30 cellular contexts compared by ENCODE assay signal in genomic region chr15:85306946-85307686, GRCh38.
A peak's percentile ranks its signal among the peaks of the same experiment; 100 is the strongest.
DNase-seq lines count a peak whose midpoint lies in the region; ATAC-seq, FAIRE-seq and TF ChIP-seq lines count a peak whose summit lies in the region.
"Had no signal": no experiment of that assay in that cellular context is flagged by ENCODE, and none has a peak within 500 bp of the region (broad histone marks: within the 10 kb centered on the region; RNA-seq: fewer than 3 reads in every experiment).

No MANE protein-coding gene starts in this region.

- RAD21 ChIA-PET in GM12878 (lab: Charles Lee; ENCODE audit: unreplicated experiment), result interaction anchor here (0.8 to 1.9 kb wide), 5 partner anchors 11 to 198 kb away, joined by 4 to 5 read pairs (median 4); no protein-coding TSS in a partner anchor

- no peaks in the 10 kb centered on the region for H3K9me3 Mint-ChIP-seq in stimulated activated memory B cell treated with anti-CD40 and anti-IgM and Interleukin-4, amounts not matched to agents 10 μg/mL and 1 μg/mL and 100 μg/mL, for 72 hours

- TF ChIP-seq EP300 in GM12878 (IDR thresholded peaks at IDR 0.05; ENCODE audit: borderline replicate concordance in 1 of 2, control insufficient read depth in 1 of 2, low read depth in 2 of 2, low read length in 2 of 2), result no peak

- WGBS in GM12878 (ENCODE audit: insufficient coverage, insufficient replicate concordance, low lambda C conversion rate, missing lambda C conversion rate), result 58% methylated on average over 5 of the region's 5 CpGs

- DNase-seq in NCI-H748 (lab: John Stamatoyannopoulos, UW; ENCODE audit: unreplicated experiment), result peak; percentile 45
- DNase-seq in NCI-H748 treated with DMSO at 0.1 percent for 48 hours (lab: John Stamatoyannopoulos, UW), result no peak
- peak; percentile 9 for DNase-seq in NCI-H1105 (lab: John Stamatoyannopoulos, UW)
- no peak for DNase-seq in GM12878 (ENCODE audit: low read depth, low spot score)
- no peak for DNase-seq in cerebellar nuclear complex (lab: John Stamatoyannopoulos, UW)
- no peak for DNase-seq in stimulated activated CD4-positive, alpha-beta T cell treated with anti-CD3 and anti-CD28 coated beads, Interleukin-4, amount 100 ng/mL, for 24 hours
- DNase-seq: activated CD4-positive, alpha-beta T cell treated with anti-CD3 and anti-CD28 coated beads for 36 hours; activated effector memory CD4-positive, alpha-beta T cell treated with anti-CD3 and anti-CD28 coated beads, Interleukin-2, amount 50 U/mL, for 16 hours; activated naive CD8-positive, alpha-beta T cell treated with anti-CD3 and anti-CD28 coated beads for 36 hours; activated T-cell treated with anti-CD3 and anti-CD28 coated beads for 4 hours; Caco-2; caudate nucleus; endodermal cell; foreskin fibroblast; heart right ventricle; Kasumi-1; kidney glomerular epithelial cell; lower lobe of right lung; NCI-H1930; NCI-H510A treated with DMSO at 0.1 percent for 48 hours; right lobe of liver; stimulated activated CD4-positive, alpha-beta T cell treated with anti-CD3 and anti-CD28 coated beads, Interleukin-2, amount 100 ng/mL, for 48 hours had no signal

- H3K27me3 ChIP-seq in GM12878 (replicated peaks in 1 of 2; ENCODE audit: control insufficient read depth in 2 of 2, insufficient read depth in 2 of 2, low read length in 1 of 2), result no peaks in the 10 kb centered on the region
- H3K27me3 ChIP-seq: ascending aorta; BLaER1 treated with 17β-estradiol and CSF1 and Interleukin-3, amounts not matched to agents 10 nM and 100 nM; heart right ventricle; right lobe of liver; suprapubic skin had no signal

- TF ChIP-seq RAD21 in GM12878 (IDR thresholded peaks at IDR 0.05; ENCODE audit: insufficient read depth, low read depth, low read length), result no peak

- POLR2A ChIA-PET in GM12878 (lab: Charles Lee), result interaction anchor here (0.9 to 1.6 kb wide), 2 partner anchors 11 kb away, joined by 3 read pairs; no protein-coding TSS in a partner anchor

- H3K4me3 ChIP-seq in GM12878, result no peak overlapping the region
- H3K4me3 ChIP-seq: ascending aorta; BLaER1 treated with 17β-estradiol and CSF1 and Interleukin-3, amounts not matched to agents 10 nM and 100 nM; heart right ventricle; lower lobe of right lung; right lobe of liver; suprapubic skin had no signal

- no peak for FAIRE-seq in GM12878 (lab: Jason Lieb, UNC)
- FAIRE-seq: GM18507, urothelium cell line had no signal

- H2AFZ ChIP-seq in GM12878 (ENCODE audit: control insufficient read depth, low read depth, low read length), result no peak overlapping the region; the same call in 1 of the 2 replicates

- no peak for TF ChIP-seq CTCF in GM12878 (IDR thresholded peaks at IDR 0.05 in 2 of 3, conservative IDR thresholded peaks at IDR 0.05 in 1 of 3; ENCODE audit: control insufficient read depth in 2 of 3, extremely low read depth in 1 of 3, insufficient read depth in 1 of 3, low read depth in 3 of 3, low read length in 3 of 3)

- no peak overlapping the region for H3K27ac ChIP-seq in GM12878 (ENCODE audit: control insufficient read depth, insufficient read depth)
- H3K27ac ChIP-seq: ascending aorta; BLaER1 treated with 17β-estradiol and CSF1 and Interleukin-3, amounts not matched to agents 10 nM and 100 nM; heart right ventricle; lower lobe of right lung; right lobe of liver; suprapubic skin had no signal

- no peak overlapping the region for H3K9ac ChIP-seq in GM12878 (ENCODE audit: control insufficient read depth, insufficient read depth, low read length)
- H3K9ac ChIP-seq: BLaER1 treated with 17β-estradiol and CSF1 and Interleukin-3, amounts not matched to agents 10 nM and 100 nM had no signal

- H3K27me3 Mint-ChIP-seq in stimulated activated memory B cell treated with anti-CD40 and anti-IgM and Interleukin-4, amounts not matched to agents 10 μg/mL and 1 μg/mL and 100 μg/mL, for 72 hours, result no peaks in the 10 kb centered on the region
- H3K27me3 Mint-ChIP-seq: activated CD4-positive, alpha-beta T cell treated with anti-CD3 and anti-CD28 coated beads for 36 hours; activated naive CD8-positive, alpha-beta T cell treated with anti-CD3 and anti-CD28 coated beads for 36 hours had no signal

- no peaks in the 10 kb centered on the region for H3K36me3 ChIP-seq in GM12878 (ENCODE audit: control insufficient read depth in 2 of 2, insufficient read depth in 2 of 2, low read length in 1 of 2)
- H3K36me3 ChIP-seq: ascending aorta; BLaER1 treated with 17β-estradiol and CSF1 and Interleukin-3, amounts not matched to agents 10 nM and 100 nM; heart right ventricle; lower lobe of right lung; right lobe of liver; suprapubic skin had no signal

- peak; percentile 25 for ATAC-seq in GM12878
- peak; percentile 39 for ATAC-seq in stimulated activated memory B cell treated with anti-CD40 and anti-IgM and Interleukin-4, amounts not matched to agents 10 μg/mL and 1 μg/mL and 100 μg/mL, for 72 hours
- no peak for ATAC-seq in HG03045 (IDR thresholded peaks at IDR 0.05; ENCODE audit: unreplicated experiment)
- ATAC-seq: activated CD4-positive, alpha-beta T cell treated with anti-CD3 and anti-CD28 coated beads for 36 hours; esophagus mucosa; right lobe of liver had no signal

- intact Hi-C loops in GM12878 (cut with micrococcal nuclease; ENCODE audit: unreplicated experiment), result no loop called here

- H3K27ac Mint-ChIP-seq in stimulated activated memory B cell treated with anti-CD40 and anti-IgM and Interleukin-4, amounts not matched to agents 10 μg/mL and 1 μg/mL and 100 μg/mL, for 72 hours, result peak overlapping the region; percentile 58
- H3K27ac Mint-ChIP-seq: activated CD4-positive, alpha-beta T cell treated with anti-CD3 and anti-CD28 coated beads for 36 hours; activated naive CD8-positive, alpha-beta T cell treated with anti-CD3 and anti-CD28 coated beads for 36 hours; endodermal cell had no signal

- in situ Hi-C loops in GM12878 (cut with MboI), result no loop called here

- H3K36me3 Mint-ChIP-seq in stimulated activated memory B cell treated with anti-CD40 and anti-IgM and Interleukin-4, amounts not matched to agents 10 μg/mL and 1 μg/mL and 100 μg/mL, for 72 hours, result no peaks in the 10 kb centered on the region
- H3K36me3 Mint-ChIP-seq: activated naive CD8-positive, alpha-beta T cell treated with anti-CD3 and anti-CD28 coated beads for 36 hours had no signal

- H3K79me2 ChIP-seq in GM12878 (ENCODE audit: control insufficient read depth, insufficient read depth, low read length), result no peaks in the 10 kb centered on the region

- no peaks in the 10 kb centered on the region; the same call in 1 of the 3 replicates for H3K9me3 ChIP-seq in GM12878 (replicated peaks; ENCODE audit: control insufficient read depth, insufficient read depth, low read length)
- H3K9me3 ChIP-seq: ascending aorta, Caco-2, lower lobe of right lung, right lobe of liver, suprapubic skin had no signal

- TF ChIP-seq POLR2A in GM12878 (IDR thresholded peaks at IDR 0.05; ENCODE audit: low read depth, low read length), result no peak

- H3K4me3 Mint-ChIP-seq in stimulated activated memory B cell treated with anti-CD40 and anti-IgM and Interleukin-4, amounts not matched to agents 10 μg/mL and 1 μg/mL and 100 μg/mL, for 72 hours, result no peak overlapping the region
- H3K4me3 Mint-ChIP-seq: activated CD4-positive, alpha-beta T cell treated with anti-CD3 and anti-CD28 coated beads for 36 hours; activated naive CD8-positive, alpha-beta T cell treated with anti-CD3 and anti-CD28 coated beads for 36 hours; endodermal cell had no signal

- peaks cover 68% of the 10 kb centered on the region for H3K4me1 Mint-ChIP-seq in stimulated activated memory B cell treated with anti-CD40 and anti-IgM and Interleukin-4, amounts not matched to agents 10 μg/mL and 1 μg/mL and 100 μg/mL, for 72 hours
- H3K4me1 Mint-ChIP-seq: endodermal cell had no signal

- H3K4me2 ChIP-seq in GM12878 (ENCODE audit: control insufficient read depth, insufficient read depth), result no peak overlapping the region

- no peaks in the 10 kb centered on the region for H4K20me1 ChIP-seq in GM12878 (ENCODE audit: control insufficient read depth, insufficient read depth)
- H4K20me1 ChIP-seq: BLaER1 treated with 17β-estradiol and CSF1 and Interleukin-3, amounts not matched to agents 10 nM and 100 nM had no signal

- SMC1A ChIA-PET in GM12878 (lab: Charles Lee; ENCODE audit: uncharacterized antibody, unreplicated experiment), result interaction anchor here (0.9 to 2.5 kb wide), 4 partner anchors 23 to 106 kb away, joined by 4 to 11 read pairs (median 4); no protein-coding TSS in a partner anchor

- CTCF ChIA-PET in GM12878 (lab: Yijun Ruan, JAX), result interaction anchor here (0.7 to 2.7 kb wide), 4 partner anchors 11 to 107 kb away, joined by 4 to 8 read pairs (median 6); no protein-coding TSS in a partner anchor

- BruUV-seq in GM12878 (replicated peaks; lab: Mats Ljungman, UMichigan), result no TSS peak

- peaks cover 21% of the 10 kb centered on the region for H3K4me1 ChIP-seq in GM12878 (ENCODE audit: control insufficient read depth, insufficient read depth, low read length)
- H3K4me1 ChIP-seq: ascending aorta, Caco-2, heart right ventricle, lower lobe of right lung, right lobe of liver, suprapubic skin had no signal

TF ChIP-seq in GM12878, 131 proteins besides CTCF, POLR2A, EP300 and RAD21:
- TF ChIP-seq TCF3 (IDR thresholded peaks at IDR 0.05; ENCODE audit: borderline replicate concordance, insufficient read depth, low read depth, low read length) (no peak), SPI1 (IDR thresholded peaks at IDR 0.05; ENCODE audit: borderline replicate concordance, insufficient read depth, low read depth, low read length) (0 out of 2 replicates have a peak, but pooled peaks have one; percentile 1)

Comparison
In these comparisons a context has a peak if more than half of its experiments do, and no peak if none do; other contexts are left out.
1. DNase-seq: peak in NCI-H748 (single experiment) and NCI-H1105 (single experiment); none in NCI-H748 treated with DMSO at 0.1 percent for 48 hours (single experiment), GM12878 (single experiment), cerebellar nuclear complex (0 of 2) and stimulated activated CD4-positive, alpha-beta T cell treated with anti-CD3 and anti-CD28 coated beads, Interleukin-4, amount 100 ng/mL, for 24 hours (single experiment).